Comparison of ENCODE assay signal across 8 cellular contexts in the genomic region with DNA sequence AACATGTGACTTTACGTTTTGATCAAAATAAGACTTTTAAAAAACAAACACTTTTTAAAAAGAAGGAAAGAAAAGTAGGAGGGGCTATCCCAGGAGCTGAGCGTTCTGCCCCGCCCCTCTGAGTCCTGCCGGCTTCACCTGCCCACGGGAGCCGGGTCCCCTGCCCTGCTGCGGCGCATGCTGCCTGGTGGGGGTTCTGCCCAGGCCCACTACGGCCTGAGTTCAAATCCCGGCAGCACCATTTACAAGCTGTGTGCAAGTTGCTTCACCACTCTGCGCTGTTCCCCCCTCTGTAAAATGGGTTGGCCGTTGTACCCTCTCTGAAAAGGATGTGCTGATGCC. TPM values are rescaled to one million over a fixed set of nuclear protein-coding genes. Genes with fewer than 3 reads are reported as not detected.
A peak's percentile ranks its signal among the peaks of the same experiment; 100 is the strongest.
DNase-seq lines count a peak whose midpoint lies in the region; ATAC-seq and TF ChIP-seq lines count a peak whose summit lies in the region.

No MANE protein-coding gene starts in this region.

- 68% methylated on average over 10 of the region's 12 CpGs; no CpG with 5 or more reads in 1 of the 2 experiments for WGBS in IMR-90 (ENCODE audit: extremely low coverage in 2 of 2, insufficient read length in 1 of 2), 2 experiments

- ATAC-seq in IMR-90 (ENCODE audit: low read depth), result no peak

- POLR2A ChIA-PET in A673 (lab: Charles Lee; ENCODE audit: low non-redundant PET), result no interaction called here
- POLR2A ChIA-PET in IMR-90 (lab: Charles Lee; ENCODE audit: unreplicated experiment), result interaction anchor here (0.6 kb wide), 1 partner anchor 101 kb away, joined by 5 read pairs; no protein-coding TSS in a partner anchor

- peak overlapping the region; percentile 13; the same call in 1 of the 2 replicates for H2AK5ac ChIP-seq in IMR-90 (ENCODE audit: low read depth, low read length)

- H3K4me3 ChIP-seq in A673 (ENCODE audit: low read depth, low read length, poor library complexity, severe bottlenecking), result peak overlapping the region; percentile 53
- H3K4me3 ChIP-seq in IMR-90 (ENCODE audit: insufficient read depth, low read depth, low read length), result no peak overlapping the region
- H3K4me3 ChIP-seq in effector memory CD4-positive, alpha-beta T cell (ENCODE audit: insufficient read depth, low read depth, low read length, poor library complexity, severe bottlenecking), result peak overlapping the region; percentile 38
- peak overlapping the region; percentile 69 to 72 for H3K4me3 ChIP-seq in mucosa of rectum (ENCODE audit: low read length in 2 of 2)

- 0 out of 2 replicates have a peak overlapping the region, but pooled peaks have one; percentile 44 for H3K14ac ChIP-seq in IMR-90 (replicated peaks; ENCODE audit: low read depth, low read length)

- CTCF ChIA-PET in A673 (lab: Charles Lee), result no interaction called here
- CTCF ChIA-PET in IMR-90 (lab: Yijun Ruan, JAX), result no interaction called here

- H2BK5ac ChIP-seq in IMR-90 (ENCODE audit: low read depth, low read length, poor library complexity, severe bottlenecking), result no peak overlapping the region

- no peak overlapping the region for H2BK15ac ChIP-seq in IMR-90 (ENCODE audit: low read depth, low read length)

- H3K18ac ChIP-seq in IMR-90 (ENCODE audit: low read depth, low read length), result no peak overlapping the region

- TF ChIP-seq POLR2A in IMR-90 (IDR thresholded peaks at IDR 0.05; ENCODE audit: low read depth, low read length), result no peak

- dilution Hi-C loops in IMR-90 (cut with HindIII; ENCODE audit: low sequenced_read_pairs, unreplicated experiment), result no loop called here

- peaks cover 24% of the 10 kb centered on the region; the same call in 1 of the 2 replicates for H4K20me1 ChIP-seq in IMR-90 (ENCODE audit: insufficient read depth, low read length)

- H3K56ac ChIP-seq in IMR-90 (ENCODE audit: extremely low read depth, insufficient read depth, low read length), result no peak overlapping the region

- H3K36me3 ChIP-seq in A673 (ENCODE audit: insufficient read depth, low read length, poor library complexity, severe bottlenecking) (no peaks in the 10 kb centered on the region), IMR-90 (ENCODE audit: control insufficient read depth, insufficient read depth, low read length) (peaks cover 45% of the 10 kb centered on the region), mucosa of rectum (ENCODE audit: control insufficient read depth in 2 of 2, insufficient read depth in 2 of 2, low read length in 2 of 2) (peaks cover 22 to 32% of the 10 kb centered on the region in 2 donors)
- no peaks in the 10 kb centered on the region for H3K36me3 ChIP-seq in effector memory CD4-positive, alpha-beta T cell (ENCODE audit: control insufficient read depth, insufficient read depth, low read length)

- H3K9me1 ChIP-seq in IMR-90 (ENCODE audit: insufficient read depth, low read length), result peaks cover 29% of the 10 kb centered on the region; the same call in 1 of the 2 replicates

- H4K8ac ChIP-seq in IMR-90 (ENCODE audit: low read depth in 2 of 2, low read length in 2 of 2), result peak overlapping the region in 1 of 2 experiments; percentile 40; a peak in 1 of 4 replicates

- H2AK9ac ChIP-seq in IMR-90 (replicated peaks; ENCODE audit: low read depth, low read length, poor library complexity), result peak overlapping the region; percentile 70

- peak overlapping the region; percentile 43; the same call in 1 of the 2 replicates for H3K4me2 ChIP-seq in IMR-90 (ENCODE audit: low read depth, low read length)

- H3K79me1 ChIP-seq in IMR-90 (ENCODE audit: low read depth in 1 of 2, low read length in 2 of 2), result peaks cover 47 to 85% of the 10 kb centered on the region in 2 experiments

- DNase-seq in A673 (ENCODE audit: low spot score), result no peak
- no peak for DNase-seq in IMR-90
- DNase-seq in effector memory CD4-positive, alpha-beta T cell, result no peak
- no peak for DNase-seq in SKM-1 treated with dmso at 0.1 percent for 144 hours (lab: John Stamatoyannopoulos, UW; ENCODE audit: unreplicated experiment)
- DNase-seq in dermis blood vessel endothelial cell, result no peak
- DNase-seq in RKO (ENCODE audit: low spot score), result no peak
- no peak for DNase-seq in germinal center (ENCODE audit: low spot score)

- no peak overlapping the region for H3K27ac ChIP-seq in A673 (ENCODE audit: low read depth, low read length, poor library complexity, severe bottlenecking)
- H3K27ac ChIP-seq in IMR-90 (ENCODE audit: insufficient read depth, low read length), result no peak overlapping the region; the same call in 1 of the 2 replicates
- no peak overlapping the region for H3K27ac ChIP-seq in effector memory CD4-positive, alpha-beta T cell (ENCODE audit: insufficient read depth, low read length, poor library complexity, severe bottlenecking)
- peak overlapping the region; percentile 86 to 88 for H3K27ac ChIP-seq in mucosa of rectum (ENCODE audit: low read depth in 2 of 2, low read length in 2 of 2)

- peak overlapping the region; percentile 75 for H2AFZ ChIP-seq in IMR-90 (replicated peaks; ENCODE audit: low read length, poor library complexity)

- no peak for TF ChIP-seq CTCF in A673 (conservative IDR thresholded peaks at IDR 0.05; ENCODE audit: low read depth, low read length)
- TF ChIP-seq CTCF in IMR-90 (conservative IDR thresholded peaks at IDR 0.05; ENCODE audit: low read depth, low read length), result no peak

- H3K9ac ChIP-seq in IMR-90 (ENCODE audit: low read depth, low read length) (no peak overlapping the region), mucosa of rectum (ENCODE audit: low read depth in 1 of 2, low read length in 2 of 2) (peak overlapping the region; percentile 47 to 79)

- no TSS peak for BruUV-seq in A673 (replicated peaks; lab: Mats Ljungman, UMichigan)
- no TSS peak for BruUV-seq in IMR-90 (replicated peaks; lab: Mats Ljungman, UMichigan)

- peak overlapping the region; percentile 49 for H2BK120ac ChIP-seq in IMR-90 (ENCODE audit: low read depth, low read length)

- no peak for TF ChIP-seq RAD21 in IMR-90 (IDR thresholded peaks at IDR 0.05; ENCODE audit: low read length)

- no peak overlapping the region for H2BK20ac ChIP-seq in IMR-90 (ENCODE audit: low read depth, low read length)

- intact Hi-C loops in A673 (cut with micrococcal nuclease; ENCODE audit: unreplicated experiment), result no loop called here
- intact Hi-C loops in IMR-90 (cut with micrococcal nuclease), result no loop called here

- peak overlapping the region; percentile 44 for H3K4ac ChIP-seq in IMR-90 (ENCODE audit: low read depth, low read length)

- H3K9me3 ChIP-seq in A673 (ENCODE audit: low read depth, low read length, poor library complexity, severe bottlenecking) (no peaks in the 10 kb centered on the region), IMR-90 (ENCODE audit: control insufficient read depth, insufficient read depth, low read length) (no peaks in the 10 kb centered on the region), mucosa of rectum (ENCODE audit: control insufficient read depth in 2 of 2, low read length in 2 of 2) (no peaks in the 10 kb centered on the region)
- no peaks in the 10 kb centered on the region for H3K9me3 ChIP-seq in effector memory CD4-positive, alpha-beta T cell (ENCODE audit: control insufficient read depth, low read length)

- in situ Hi-C loops in IMR-90 (cut with MboI; ENCODE audit: low sequenced_read_pairs), result no loop called here

- no peak overlapping the region for H4K91ac ChIP-seq in IMR-90 (ENCODE audit: insufficient read depth, low read depth, low read length)

- H3K27me3 ChIP-seq in A673 (replicated peaks; ENCODE audit: insufficient read depth, low read depth, low read length, poor library complexity) (no peaks in the 10 kb centered on the region), IMR-90 (ENCODE audit: control insufficient read depth, insufficient read depth, low read length) (no peaks in the 10 kb centered on the region), mucosa of rectum (ENCODE audit: control insufficient read depth in 2 of 2, insufficient read depth in 2 of 2, low read length in 2 of 2) (no peaks in the 10 kb centered on the region)
- H3K27me3 ChIP-seq in effector memory CD4-positive, alpha-beta T cell (replicated peaks; ENCODE audit: control insufficient read depth, insufficient read depth, low read length, poor library complexity, severe bottlenecking), result peaks cover 7% of the 10 kb centered on the region

- H3K4me1 ChIP-seq in A673 (ENCODE audit: insufficient read depth, low read length, poor library complexity, severe bottlenecking) (peaks cover 14% of the 10 kb centered on the region), IMR-90 (ENCODE audit: control insufficient read depth, insufficient read depth, low read length) (peaks cover 15% of the 10 kb centered on the region; the same call in 1 of the 2 replicates), mucosa of rectum (ENCODE audit: control insufficient read depth in 2 of 2, insufficient read depth in 2 of 2, low read length in 2 of 2) (peaks cover 44 to 64% of the 10 kb centered on the region in 2 donors)
- H3K4me1 ChIP-seq in effector memory CD4-positive, alpha-beta T cell (ENCODE audit: control insufficient read depth, insufficient read depth, low read length, poor library complexity, severe bottlenecking), result no peaks in the 10 kb centered on the region

- H3K23ac ChIP-seq in IMR-90 (ENCODE audit: low read depth, low read length), result peak overlapping the region; percentile 23; the same call in 1 of the 2 replicates

- H4K5ac ChIP-seq in IMR-90 (ENCODE audit: low read depth, low read length), result no peak overlapping the region; the same call in 1 of the 2 replicates

TF ChIP-seq in IMR-90, 13 proteins besides CTCF, POLR2A, EP300 and RAD21 (continues in another document):
- no peak for TF ChIP-seq BHLHE40 (IDR thresholded peaks at IDR 0.05; ENCODE audit: low read depth, low read length)
- TF ChIP-seq, protein P1, sequence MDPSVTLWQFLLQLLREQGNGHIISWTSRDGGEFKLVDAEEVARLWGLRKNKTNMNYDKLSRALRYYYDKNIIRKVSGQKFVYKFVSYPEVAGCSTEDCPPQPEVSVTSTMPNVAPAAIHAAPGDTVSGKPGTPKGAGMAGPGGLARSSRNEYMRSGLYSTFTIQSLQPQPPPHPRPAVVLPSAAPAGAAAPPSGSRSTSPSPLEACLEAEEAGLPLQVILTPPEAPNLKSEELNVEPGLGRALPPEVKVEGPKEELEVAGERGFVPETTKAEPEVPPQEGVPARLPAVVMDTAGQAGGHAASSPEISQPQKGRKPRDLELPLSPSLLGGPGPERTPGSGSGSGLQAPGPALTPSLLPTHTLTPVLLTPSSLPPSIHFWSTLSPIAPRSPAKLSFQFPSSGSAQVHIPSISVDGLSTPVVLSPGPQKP (IDR thresholded peaks at IDR 0.05; ENCODE audit: borderline replicate concordance, low read depth, low read length), result no peak
- no peak for TF ChIP-seq MXI1 (IDR thresholded peaks at IDR 0.05; ENCODE audit: borderline replicate concordance, low read depth, low read length)
- TF ChIP-seq NFE2L2 (IDR thresholded peaks at IDR 0.05; ENCODE audit: low read depth, low read length), result no peak
- no peak for TF ChIP-seq MAZ (IDR thresholded peaks at IDR 0.05; ENCODE audit: borderline replicate concordance, low read depth, low read length)
- no peak for TF ChIP-seq SMC3 (IDR thresholded peaks at IDR 0.05; ENCODE audit: low read depth, low read length)

RNA-seq across cellular contexts. Expression of a gene that starts 31.1 kb away (rescaled TPM):
- 28.4 and 43.7 TPM in 2 replicates for total RNA-seq in A673 (2021)
- total RNA-seq in IMR-90 (2012; rRNA removed), result 461 and 547 TPM in 2 replicates
- 482 and 495 TPM in 2 replicates for polyA plus RNA-seq in IMR-90 (2012; rRNA removed)
- polyA plus RNA-seq in IMR-90 (2012; cell fraction: cytosol; rRNA removed), result 396 and 740 TPM in 2 replicates
- 382 and 609 TPM in 2 replicates for polyA plus RNA-seq in IMR-90 (2012; cell fraction: nucleus; rRNA removed; ENCODE audit: low replicate concordance)
- total RNA-seq in dermis blood vessel endothelial cell, result 350 and 1,127 TPM in 2 replicates

Comparison
In these comparisons a context has a peak if more than half of its experiments do, and no peak if none do; other contexts are left out.
1. H3K27ac ChIP-seq: peak in mucosa of rectum (2 of 2); none in A673 (single experiment), IMR-90 (single experiment) and effector memory CD4-positive, alpha-beta T cell (single experiment).